ENCODE assay signal across 18 cellular contexts in genomic region chr2:65062843-65063242, GRCh38. TPM values are rescaled to one million over a fixed set of nuclear protein-coding genes. Genes with fewer than 3 reads are reported as not detected.
A peak's percentile ranks its signal among the peaks of the same experiment; 100 is the strongest.
DNase-seq lines count a peak whose midpoint lies in the region; ATAC-seq, FAIRE-seq and TF ChIP-seq lines count a peak whose summit lies in the region.
"Had no signal": no experiment of that assay in that cellular context is flagged by ENCODE, and none has a peak within 500 bp of the region (broad histone marks: within the 10 kb centered on the region; RNA-seq: fewer than 3 reads in every experiment).

No MANE protein-coding gene starts in this region.

- peaks cover 31% of the 10 kb centered on the region for H3K79me1 ChIP-seq in mesenchymal stem cell (replicated peaks; ENCODE audit: low read length, poor library complexity, severe bottlenecking)

- peak overlapping the region; percentile 21; the same call in 1 of the 2 replicates for H3K4me2 ChIP-seq in K562 (ENCODE audit: insufficient read depth, low read length)
- no peak overlapping the region for H3K4me2 ChIP-seq in mesenchymal stem cell (ENCODE audit: low read length, poor library complexity, severe bottlenecking)
- H3K4me2 ChIP-seq: neural progenitor cell had no signal

- no peak overlapping the region for H2BK15ac ChIP-seq in mesenchymal stem cell (ENCODE audit: low read depth, poor library complexity, severe bottlenecking)

- ATAC-seq in K562 = peak; percentile 76
- ATAC-seq in HG03159 (IDR thresholded peaks at IDR 0.05; ENCODE audit: unreplicated experiment) = no peak
- ATAC-seq: activated naive CD8-positive, alpha-beta T cell treated with anti-CD3 and anti-CD28 coated beads, Interleukin-2, amount 50 U/mL, for 24 hours; right cardiac atrium had no signal

- H3K4me3 ChIP-seq in K562 (no peak overlapping the region), mesenchymal stem cell (ENCODE audit: insufficient read depth in 1 of 2, low read depth in 1 of 2, low read length in 2 of 2) (peak overlapping the region in 1 of 2 experiments; percentile 39), stomach (no peak overlapping the region)
- H3K4me3 ChIP-seq: neural progenitor cell, SJCRH30 had no signal

- 3% methylated on average over 3 of the region's 3 CpGs for WGBS in K562 (ENCODE audit: insufficient coverage, low coverage, missing lambda C conversion rate)
- WGBS in mesenchymal stem cell = 40% methylated on average over 1 of the region's 3 CpGs
- 51 to 68% (median 60%) methylated on average over 3 of the region's 3 CpGs for WGBS in stomach, 5 donors

- no peak overlapping the region for H3K4ac ChIP-seq in mesenchymal stem cell (ENCODE audit: low read depth in 1 of 2, low read length in 2 of 2)

- no peak; the same call in 1 of the 2 replicates for TF ChIP-seq EP300 in K562 (IDR thresholded peaks at IDR 0.05; ENCODE audit: low read length)
- no peak for TF ChIP-seq EP300 in stomach (IDR thresholded peaks at IDR 0.05)

- H3K9me3 ChIP-seq in K562 (replicated peaks; ENCODE audit: control insufficient read depth, insufficient read depth, low read depth, low read length) = no peaks in the 10 kb centered on the region
- no peaks in the 10 kb centered on the region for H3K9me3 ChIP-seq in mesenchymal stem cell (ENCODE audit: control insufficient read depth, low read length)
- H3K9me3 ChIP-seq in stomach = no peaks in the 10 kb centered on the region
- H3K9me3 ChIP-seq: SJCRH30 had no signal

- H3K79me2 ChIP-seq in K562 (ENCODE audit: control insufficient read depth, insufficient read depth, low read length) = peaks cover 42% of the 10 kb centered on the region

- no peak overlapping the region for H4K8ac ChIP-seq in mesenchymal stem cell (ENCODE audit: low read length)

- no peak overlapping the region for H2BK120ac ChIP-seq in mesenchymal stem cell (ENCODE audit: low read depth, low read length)

- peak overlapping the region; percentile 62 for H3K27ac ChIP-seq in K562 (ENCODE audit: extremely low read depth, low read depth, low read length)
- H3K27ac ChIP-seq in mesenchymal stem cell (ENCODE audit: low read length, poor library complexity, severe bottlenecking) = no peak overlapping the region
- peak overlapping the region in 3 of 5 donors; percentile 48 to 92 (median 78) for H3K27ac ChIP-seq in stomach
- H3K27ac ChIP-seq: 22Rv1, neural progenitor cell, SJCRH30 had no signal

- H3K4me1 ChIP-seq in K562 (replicated peaks in 1 of 2; ENCODE audit: control insufficient read depth in 2 of 2, insufficient read depth in 2 of 2, low read length in 2 of 2) (peaks cover 23 to 41% of the 10 kb centered on the region in 2 experiments), mesenchymal stem cell (ENCODE audit: control insufficient read depth, insufficient read depth, low read depth, low read length) (peaks cover 11% of the 10 kb centered on the region), stomach (peaks cover 46 to 95% (median 80%) of the 10 kb centered on the region in 4 donors)

- H2BK12ac ChIP-seq in mesenchymal stem cell (ENCODE audit: low read length in 2 of 2) = no peak overlapping the region

- in situ Hi-C loops in K562 (cut with MboI) = loop anchor here (10.0 kb wide), 1 partner anchor 512 kb away; no protein-coding TSS in a partner anchor

- POLR2A ChIA-PET in K562 (lab: Yijun Ruan, JAX) = interaction anchor here (0.6 to 1.8 kb wide), 5 partner anchors 9 to 209 kb away, joined by 3 to 7 read pairs (median 3); no protein-coding TSS in a partner anchor

- H3K23ac ChIP-seq in mesenchymal stem cell (ENCODE audit: low read length in 2 of 2) = no peak overlapping the region

- no peak for TF ChIP-seq RAD21 in K562 (CRISPR knock-in tag; conservative IDR thresholded peaks at IDR 0.05 in 1 of 2, IDR thresholded peaks at IDR 0.05 in 1 of 2)

- CTCF ChIA-PET in K562 (lab: Yijun Ruan, JAX; ENCODE audit: low intra/inter-chr PET ratio) = no interaction called here

- no peak overlapping the region for H4K91ac ChIP-seq in mesenchymal stem cell (ENCODE audit: low read length)

- H3K9ac ChIP-seq in K562 (ENCODE audit: insufficient read depth in 1 of 2, low read depth in 2 of 2, low read length in 2 of 2) (peak overlapping the region in 1 of 2 experiments; percentile 21; a peak in 1 of 4 replicates), mesenchymal stem cell (ENCODE audit: low read length) (peak overlapping the region; percentile 68)
- H3K9ac ChIP-seq: neural progenitor cell had no signal

- TF ChIP-seq CTCF in K562 (IDR thresholded peaks at IDR 0.05 in 2 of 3, conservative IDR thresholded peaks at IDR 0.05 in 1 of 3; ENCODE audit: insufficient read depth in 2 of 3, low read depth in 1 of 3, low read length in 3 of 3) (no peak), stomach (IDR thresholded peaks at IDR 0.05) (no peak)

- H3K27me3 ChIP-seq in K562 (ENCODE audit: control insufficient read depth in 2 of 2, insufficient read depth in 2 of 2, low read length in 2 of 2) (no peaks in the 10 kb centered on the region), mesenchymal stem cell (ENCODE audit: control insufficient read depth in 1 of 2, insufficient read depth in 1 of 2, low read length in 2 of 2) (no peaks in the 10 kb centered on the region), stomach (no peaks in the 10 kb centered on the region)
- H3K27me3 ChIP-seq: neural progenitor cell, SJCRH30 had no signal

- no peak for TF ChIP-seq POLR2A in K562 (conservative IDR thresholded peaks at IDR 0.05)
- TF ChIP-seq POLR2A in stomach (IDR thresholded peaks at IDR 0.05) = no peak

- H3K9me1 ChIP-seq in K562 (ENCODE audit: control insufficient read depth, insufficient read depth, low read length) = no peaks in the 10 kb centered on the region

- intact Hi-C loops in K562 (cut with micrococcal nuclease) = loop anchor here (5.0 to 10.0 kb wide), 4 partner anchors 214 to 509 kb away; partner anchors contain the start of gene SPRED2
- intact Hi-C loops in stomach (cut with DNase I; ENCODE audit: low total_unique reads) = no loop called here

- H3K36me3 ChIP-seq in K562 (ENCODE audit: control insufficient read depth, insufficient read depth, low read length) (no peaks in the 10 kb centered on the region; the same call in 2 of the 3 replicates), mesenchymal stem cell (ENCODE audit: control insufficient read depth in 1 of 2, insufficient read depth in 2 of 2, low read depth in 1 of 2, low read length in 2 of 2) (peaks cover 3 to 5% of the 10 kb centered on the region in 2 experiments), stomach (no peaks in the 10 kb centered on the region)
- H3K36me3 ChIP-seq: neural progenitor cell, SJCRH30 had no signal

- no peak overlapping the region for H3K18ac ChIP-seq in mesenchymal stem cell (ENCODE audit: low read depth in 1 of 2, low read length in 2 of 2)

- DNase-seq in NCI-H82 treated with DMSO at 0.1 percent for 48 hours (lab: John Stamatoyannopoulos, UW; ENCODE audit: unreplicated experiment) (peak; percentile 4), NCI-H82 (lab: John Stamatoyannopoulos, UW) (no peak), K562 (ENCODE audit: extremely low read depth in 1 of 4, low spot score in 3 of 4) (peak; percentile 65 to 78 (median 72)), mesenchymal stem cell (peak; percentile 51), stomach (no peak), kidney tubule cell (ENCODE audit: low spot score) (no peak), AML-193 (lab: John Stamatoyannopoulos, UW) (no peak)
- DNase-seq: activated CD4-positive, alpha-beta T cell treated with anti-CD3 and anti-CD28 coated beads, Interleukin-2, amount 50 U/mL, for 48 hours; activated naive CD8-positive, alpha-beta T cell treated with anti-CD3 and anti-CD28 coated beads, Interleukin-2, amount 50 U/mL, for 24 hours; CD4-positive, CD25-positive, alpha-beta regulatory T cell; NCI-H2029 treated with DMSO at 0.1 percent for 48 hours; NCI-H524 treated with DMSO at 0.1 percent for 48 hours; right cardiac atrium; stimulated activated CD4-positive, alpha-beta T cell treated with anti-CD3 and anti-CD28 coated beads, Interleukin-2, amount 100 ng/mL, for 48 hours had no signal

- peaks cover 4% of the 10 kb centered on the region; the same call in 1 of the 2 replicates for H4K20me1 ChIP-seq in K562 (replicated peaks; ENCODE audit: control insufficient read depth, insufficient read depth, low read length)

- BruUV-seq in K562 (replicated peaks; lab: Mats Ljungman, UMichigan) = no TSS peak

- FAIRE-seq in K562 (lab: Jason Lieb, UNC) = peak; percentile 77

- H3K14ac ChIP-seq in mesenchymal stem cell (ENCODE audit: low read length in 2 of 2) = no peak overlapping the region

- H2AFZ ChIP-seq in K562 (ENCODE audit: low read depth, low read length) = no peak overlapping the region
- no peak overlapping the region for H2AFZ ChIP-seq in mesenchymal stem cell (ENCODE audit: low read depth, low read length)
- H2AFZ ChIP-seq: neural progenitor cell had no signal

- H2BK5ac ChIP-seq in mesenchymal stem cell (ENCODE audit: low read depth, low read length, poor library complexity, severe bottlenecking) = no peak overlapping the region

- no peak overlapping the region for H2AK5ac ChIP-seq in mesenchymal stem cell (ENCODE audit: low read length, severe bottlenecking)

TF ChIP-seq in K562, 482 proteins besides CTCF, POLR2A, EP300 and RAD21 (continues in another document):
- TF ChIP-seq ZNF184 (CRISPR knock-in tag; IDR thresholded peaks at IDR 0.05) = no peak
- TF ChIP-seq NBN (IDR thresholded peaks at IDR 0.05; ENCODE audit: low read depth) = no peak
- TF ChIP-seq MAFF (IDR thresholded peaks at IDR 0.05; ENCODE audit: low read length) = peak; percentile 29; the same call in 1 of the 2 replicates
- TF ChIP-seq KDM1A (IDR thresholded peaks at IDR 0.05) = 0 out of 4 replicates have a peak, but pooled peaks of 1 of the 2 experiments have one; percentile 23

RNA-seq across cellular contexts. Expression of gene CEP68, which starts 6.6 kb away (rescaled TPM):
- total RNA-seq in K562 (2011; cell fraction: chromatin; rRNA removed; ENCODE audit: low replicate concordance) = 19.6 and 32.3 TPM in 2 replicates
- 15.3 and 16.3 TPM in 2 replicates for total RNA-seq in K562 (2011; cell fraction: nucleolus; rRNA removed)
- 16.1 and 19.7 TPM in 2 replicates for total RNA-seq in K562 (2011; cell fraction: nucleoplasm; rRNA removed)
- total RNA-seq in K562 (2014; rRNA removed) (4.5 and 7.2 TPM in 2 replicates), K562 (2014; rRNA removed; fragmentation: Illumina TruSeq; extraction: Trizol) (5.2 and 5.3 TPM in 2 replicates), K562 (2015; rRNA removed; fragmentation: Illumina TruSeq; extraction: Trizol) (4.8 and 5.1 TPM in 2 replicates), K562 (2021) (8.5 and 9.1 TPM in 2 replicates), stomach (10 to 100 TPM; 13.6 to 39.7 (median 25.8) TPM)
- polyA plus RNA-seq in K562 (2011; rRNA removed) (5.4 and 9.7 TPM in 2 replicates), K562 (2014; fragmentation: Illumina TruSeq; extraction: Trizol) (6.7 and 7.2 TPM in 2 replicates), K562 (2014; fragmentation: Nextera tagmentation; extraction: Ambion mirVana) (1 to 10 TPM; 1.4 to 1.5 TPM), K562 (2014; rRNA removed) (5.2 and 8.7 TPM in 2 replicates), stomach (1 to 10 TPM; 4.8 to 5.4 (median 4.9) TPM)
- polyA plus RNA-seq in K562 (2011; cell fraction: cytosol; rRNA removed) = 4.7 and 6.8 TPM in 2 replicates
- polyA plus RNA-seq in K562 (2011; cell fraction: nucleus; rRNA removed) = 9.6 and 10.4 TPM in 2 replicates
- polyA plus RNA-seq in K562 (2012) = 4.6 and 8.4 TPM in 2 replicates
- 8.3 and 11.7 TPM in 2 replicates for polyA minus RNA-seq in K562 (2011; rRNA and poly(A)+ RNA removed)
- polyA minus RNA-seq in K562 (2011; cell fraction: cytosol; rRNA and poly(A)+ RNA removed) = 3.4 and 4.0 TPM in 2 replicates
- 10.6 and 15.1 TPM in 2 replicates for polyA minus RNA-seq in K562 (2011; cell fraction: nucleus; rRNA and poly(A)+ RNA removed)
- polyA plus RNA-seq in mesenchymal stem cell (2013, experiment 1 of 2) = 2.9 TPM
- polyA plus RNA-seq in mesenchymal stem cell (2013, experiment 2 of 2) = 3.2 TPM

Comparison
In these comparisons a context has a peak if more than half of its experiments do, and no peak if none do; other contexts are left out.
1. DNase-seq: peak in NCI-H82 treated with DMSO at 0.1 percent for 48 hours (single experiment), K562 (4 of 4) and mesenchymal stem cell (single experiment); none in NCI-H82 (single experiment), stomach (single experiment), kidney tubule cell (single experiment) and AML-193 (0 of 2).